In genomic region chr19:49641688-49642487, GRCh38 we compare ENCODE assay signal across 1 cellular context.
TF ChIP-seq lines count a peak whose summit lies in the region.

Gene SCAF1 (plus strand): TSS chr19:49642209. CDS start chr19:49645027, 2,818 bp downstream.

TF ChIP-seq in HepG2, 621 proteins besides CTCF, POLR2A, EP300 and RAD21 (continued from another document and continues in another):
- no peak for TF ChIP-seq HOMEZ (CRISPR knock-in tag; IDR thresholded peaks at IDR 0.05; ENCODE audit: low read depth)
- no peak for TF ChIP-seq TCF12 (IDR thresholded peaks at IDR 0.05)
- TF ChIP-seq TCF12 (CRISPR knock-in tag; IDR thresholded peaks at IDR 0.05): peak; percentile 14; the same call in 1 of the 2 replicates
- TF ChIP-seq PRMT3 (CRISPR knock-in tag; IDR thresholded peaks at IDR 0.05; ENCODE audit: borderline replicate concordance, low read depth): no peak
- TF ChIP-seq ZBTB42 (CRISPR knock-in tag; IDR thresholded peaks at IDR 0.05): no peak
- TF ChIP-seq ZNF282 (IDR thresholded peaks at IDR 0.05; ENCODE audit: partially characterized antibody): no peak
- TF ChIP-seq BRCA1 (CRISPR knock-in tag; IDR thresholded peaks at IDR 0.05): no peak
- no peak for TF ChIP-seq ATF7-NPFF (CRISPR knock-in tag; IDR thresholded peaks at IDR 0.05; ENCODE audit: low read depth)
- TF ChIP-seq NR2F1 (CRISPR knock-in tag; IDR thresholded peaks at IDR 0.05): peak in 1 of 2 experiments; percentile 50; a peak in 1 of 4 replicates
- no peak for TF ChIP-seq RCOR2 (CRISPR knock-in tag; IDR thresholded peaks at IDR 0.05)
- peak; percentile 2; the same call in 1 of the 2 replicates for TF ChIP-seq ZNF280D (CRISPR knock-in tag; IDR thresholded peaks at IDR 0.05)
- TF ChIP-seq KDM5A (IDR thresholded peaks at IDR 0.05; ENCODE audit: borderline replicate concordance, low read length): peak; percentile 59; the same call in 1 of the 2 replicates
- no peak for TF ChIP-seq ZNF644 (CRISPR knock-in tag; IDR thresholded peaks at IDR 0.05; ENCODE audit: low read depth)
- peak; percentile 82 for TF ChIP-seq ZNF687 (CRISPR knock-in tag; IDR thresholded peaks at IDR 0.05)
- 0 out of 2 replicates have a peak, but pooled peaks have one; percentile 29 for TF ChIP-seq ZNF446 (CRISPR knock-in tag; IDR thresholded peaks at IDR 0.05)
- TF ChIP-seq MED13 (CRISPR knock-in tag; IDR thresholded peaks at IDR 0.05): no peak
- no peak for TF ChIP-seq ZNF510 (CRISPR knock-in tag; IDR thresholded peaks at IDR 0.05; ENCODE audit: low read depth)
- no peak for TF ChIP-seq KLF6 (CRISPR knock-in tag; IDR thresholded peaks at IDR 0.05)
- TF ChIP-seq ZHX2 (IDR thresholded peaks at IDR 0.05; ENCODE audit: low read depth): peak; percentile 85
- no peak for TF ChIP-seq ZHX2 (CRISPR knock-in tag; IDR thresholded peaks at IDR 0.05; ENCODE audit: borderline replicate concordance)
- TF ChIP-seq MAFF (IDR thresholded peaks at IDR 0.05; ENCODE audit: low read depth, low read length): no peak
- peak; percentile 41; the same call in 1 of the 2 replicates for TF ChIP-seq PATZ1 (CRISPR knock-in tag; IDR thresholded peaks at IDR 0.05)
- TF ChIP-seq GABPB1 (CRISPR knock-in tag; IDR thresholded peaks at IDR 0.05): peak; percentile 97
- no peak; the same call in 1 of the 2 replicates for TF ChIP-seq ZNF569 (CRISPR knock-in tag; IDR thresholded peaks at IDR 0.05; ENCODE audit: borderline replicate concordance)
- TF ChIP-seq FOXK2 (IDR thresholded peaks at IDR 0.05): peak; percentile 49; the same call in 1 of the 2 replicates
- TF ChIP-seq AHDC1 (CRISPR knock-in tag; IDR thresholded peaks at IDR 0.05; ENCODE audit: borderline replicate concordance): no peak
- TF ChIP-seq MXD4 (CRISPR knock-in tag; IDR thresholded peaks at IDR 0.05): no peak
- no peak for TF ChIP-seq MED8 (CRISPR knock-in tag; IDR thresholded peaks at IDR 0.05; ENCODE audit: insufficient replicate concordance)
- peak; percentile 85 for TF ChIP-seq CEBPB (IDR thresholded peaks at IDR 0.05; ENCODE audit: borderline replicate concordance, low read depth, low read length)
- TF ChIP-seq RXRA (CRISPR knock-in tag; IDR thresholded peaks at IDR 0.05): peak; percentile 99
- no peak for TF ChIP-seq FOXO4 (CRISPR knock-in tag; conservative IDR thresholded peaks at IDR 0.05)
- peak; percentile 81; the same call in 1 of the 2 replicates for TF ChIP-seq KAT8 (CRISPR knock-in tag; IDR thresholded peaks at IDR 0.05)
- no peak for TF ChIP-seq RBAK (CRISPR knock-in tag; IDR thresholded peaks at IDR 0.05)
- TF ChIP-seq PHF20 (CRISPR knock-in tag; IDR thresholded peaks at IDR 0.05): peak; percentile 63; the same call in 1 of the 2 replicates
